Comparison of ENCODE assay signal across 31 cellular contexts in the genomic region with DNA sequence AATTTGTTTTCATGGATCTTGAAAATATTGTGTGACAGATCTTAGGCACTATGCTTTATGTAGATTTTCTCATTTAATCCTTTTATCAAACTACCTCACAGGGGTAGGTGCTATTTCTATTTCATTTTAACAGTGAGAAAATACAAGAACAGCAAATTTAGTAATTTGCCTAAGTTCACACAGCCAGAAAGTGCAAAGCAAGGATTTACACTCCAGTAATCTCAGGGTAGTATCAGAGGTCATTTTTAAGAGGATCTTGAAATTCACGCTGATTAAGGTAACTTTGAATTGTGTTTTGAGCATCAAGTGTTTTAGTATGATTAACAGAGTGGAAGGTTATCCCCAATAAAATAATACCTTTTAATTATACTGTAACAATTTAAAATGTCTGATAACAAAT. TPM values are rescaled to one million over a fixed set of nuclear protein-coding genes. Genes with fewer than 3 reads are reported as not detected.
"Had no signal": no experiment of that assay in that cellular context is flagged by ENCODE, and none has a peak within 500 bp of the region (broad histone marks: within the 10 kb centered on the region; RNA-seq: fewer than 3 reads in every experiment).

No MANE protein-coding gene starts in this region.

- H3K79me2 ChIP-seq: parathyroid adenoma had no signal

- H3K9me3 ChIP-seq: gastrocnemius medialis, mucosa of descending colon, testis, tibial artery, upper lobe of right lung, uterus had no signal

- H3K36me3 ChIP-seq: gastrocnemius medialis, neural progenitor cell, tibial artery, upper lobe of right lung, uterus had no signal

- H3K9ac ChIP-seq: neural progenitor cell, parathyroid adenoma had no signal

- H3K4me1 ChIP-seq: gastrocnemius medialis, neural progenitor cell, parathyroid adenoma, testis, upper lobe of right lung, uterus had no signal

- H3K4me2 ChIP-seq: neural progenitor cell, smooth muscle cell had no signal

- H3K27me3 ChIP-seq: gastrocnemius medialis, neural progenitor cell, testis, tibial artery, upper lobe of right lung, uterus had no signal

- H2AFZ ChIP-seq: neural progenitor cell, parathyroid adenoma had no signal

- FAIRE-seq: keratinocyte had no signal

- H3K27ac ChIP-seq: epithelial cell of prostate, gastrocnemius medialis, neural progenitor cell, parathyroid adenoma, testis, tibial artery, upper lobe of right lung, uterus had no signal

- H3K4me3 ChIP-seq: gastrocnemius medialis, mucosa of descending colon, neural progenitor cell, smooth muscle cell, testis, tibial artery, upper lobe of right lung, uterus had no signal

- DNase-seq: cortex of kidney; effector CD4-positive, alpha-beta T cell; endodermal cell; foreskin fibroblast; gastrocnemius medialis; head of caudate nucleus; mesenchymal stem cell; mucosa of descending colon; naive B cell; stimulated activated CD4-positive, alpha-beta T cell treated with anti-CD3 and anti-CD28 coated beads, Interleukin-12 subunit alpha, Interleukin-12 subunit beta, amount 100 ng/mL, for 4 hours; stimulated activated CD4-positive, alpha-beta T cell treated with anti-CD3 and anti-CD28 coated beads, Interleukin-1b, Interleukin-23, amount 100 ng/mL, for 48 hours; stimulated activated CD4-positive, alpha-beta T cell treated with anti-CD3 and anti-CD28 coated beads, Interleukin-4, amount 100 ng/mL, for 1 hour; stimulated activated naive CD4-positive, alpha-beta T cell treated with Interleukin-2 at 50 U/mL for 16 hours; substantia nigra; testis; tibial artery; upper lobe of right lung; uterus had no signal

- ATAC-seq: esophagus mucosa; gastrocnemius medialis; left lobe of liver; mucosa of descending colon; sciatic nerve; stimulated activated effector memory CD8-positive, alpha-beta T cell treated with anti-CD3 and anti-CD28 coated beads, Interleukin-12 subunit alpha, Interleukin-12 subunit beta, amount 100 ng/mL, for 72 hours; upper lobe of right lung had no signal

RNA-seq across cellular contexts. Expression of a gene that starts 10.1 kb away (rescaled TPM):
- total RNA-seq: dermis microvascular lymphatic vessel endothelial cell, esophagus mucosa, glomerular endothelial cell, lung microvascular endothelial cell, osteoblast, upper lobe of right lung had no signal
- polyA plus RNA-seq: keratinocyte, smooth muscle cell had no signal
